ENCODE assay signal across 13 cellular contexts in genomic region chr14:54814076-54814475, GRCh38.
A peak's percentile ranks its signal among the peaks of the same experiment; 100 is the strongest.
DNase-seq lines count a peak whose midpoint lies in the region; ATAC-seq and TF ChIP-seq lines count a peak whose summit lies in the region.
"Had no signal": no experiment of that assay in that cellular context is flagged by ENCODE, and none has a peak within 500 bp of the region (broad histone marks: within the 10 kb centered on the region; RNA-seq: fewer than 3 reads in every experiment).

No MANE protein-coding gene starts in this region.

- no peak overlapping the region for H3K4me3 Mint-ChIP-seq in activated CD4-positive, alpha-beta T cell treated with anti-CD3 and anti-CD28 coated beads for 36 hours
- H3K4me3 Mint-ChIP-seq in activated CD4-positive, alpha-beta T cell treated with anti-CD3 and anti-CD28 coated beads, Interleukin-2, amount 10 ng/mL, durations not matched to agents 7 days and 5 days, result no peak overlapping the region
- H3K4me3 Mint-ChIP-seq: nephron; T-helper 2 cell treated with Interferon-gamma antibody and Interleukin-4, amounts not matched to agents 5 μg/mL and 100 μg/mL, for 36 hours had no signal

- H3K4me3 ChIP-seq in Loucy (ENCODE audit: low read length, poor library complexity, severe bottlenecking) (no peak overlapping the region), brain microvascular endothelial cell (ENCODE audit: low read depth, low read length) (no peak overlapping the region)
- H3K4me3 ChIP-seq: heart right ventricle had no signal

- no peaks in the 10 kb centered on the region for H3F3A ChIP-seq in Loucy (ENCODE audit: low read depth)

- in situ Hi-C loops in brain microvascular endothelial cell (cut with HindIII; ENCODE audit: low pct_ligation_motif_present, low sequenced_read_pairs), result no loop called here

- no peaks in the 10 kb centered on the region for H3K9me3 ChIP-seq in Loucy (ENCODE audit: insufficient read depth, low read depth, low read length)
- H3K9me3 ChIP-seq: heart right ventricle had no signal

- H3K27me3 Mint-ChIP-seq in activated CD4-positive, alpha-beta T cell treated with anti-CD3 and anti-CD28 coated beads for 36 hours, result no peaks in the 10 kb centered on the region
- peaks cover 7% of the 10 kb centered on the region for H3K27me3 Mint-ChIP-seq in activated CD4-positive, alpha-beta T cell treated with anti-CD3 and anti-CD28 coated beads, Interleukin-2, amount 10 ng/mL, durations not matched to agents 7 days and 5 days

- CTCF ChIA-PET in activated CD4-positive, alpha-beta T cell treated with anti-CD3 and anti-CD28 coated beads for 36 hours (lab: Charles Lee), result interaction anchor here (0.6 to 2.0 kb wide), 13 partner anchors 9 to 374 kb away, joined by 3 to 9 read pairs (median 3); no protein-coding TSS in a partner anchor
- CTCF ChIA-PET in activated CD4-positive, alpha-beta T cell treated with anti-CD3 and anti-CD28 coated beads, Interleukin-2, amount 10 ng/mL, durations not matched to agents 7 days and 5 days (lab: Charles Lee), result interaction anchor here (0.6 to 1.3 kb wide), 4 partner anchors 17 to 40 kb away, joined by 3 to 6 read pairs (median 4); no protein-coding TSS in a partner anchor

- intact Hi-C loops in activated CD4-positive, alpha-beta T cell treated with anti-CD3 and anti-CD28 coated beads for 36 hours (cut with DNase I, micrococcal nuclease), result no loop called here
- intact Hi-C loops in head of caudate nucleus (cut with DNase I), result no loop called here

- no peak overlapping the region for H3K27ac Mint-ChIP-seq in activated CD4-positive, alpha-beta T cell treated with anti-CD3 and anti-CD28 coated beads for 36 hours
- no peak overlapping the region for H3K27ac Mint-ChIP-seq in activated CD4-positive, alpha-beta T cell treated with anti-CD3 and anti-CD28 coated beads, Interleukin-2, amount 10 ng/mL, durations not matched to agents 7 days and 5 days
- H3K27ac Mint-ChIP-seq: nephron; T-helper 2 cell treated with Interferon-gamma antibody and Interleukin-4, amounts not matched to agents 5 μg/mL and 100 μg/mL, for 36 hours had no signal

- peak; percentile 72 for ATAC-seq in activated CD4-positive, alpha-beta T cell treated with anti-CD3 and anti-CD28 coated beads for 36 hours
- ATAC-seq in GM21528 (IDR thresholded peaks at IDR 0.05; ENCODE audit: low FRiP score, unreplicated experiment) (no peak), GM19351 (IDR thresholded peaks at IDR 0.05; ENCODE audit: unreplicated experiment) (no peak)
- ATAC-seq: heart right ventricle had no signal

- H3K36me3 Mint-ChIP-seq in activated CD4-positive, alpha-beta T cell treated with anti-CD3 and anti-CD28 coated beads for 36 hours (ENCODE audit: low read depth), result no peaks in the 10 kb centered on the region
- no peaks in the 10 kb centered on the region for H3K36me3 Mint-ChIP-seq in activated CD4-positive, alpha-beta T cell treated with anti-CD3 and anti-CD28 coated beads, Interleukin-2, amount 10 ng/mL, durations not matched to agents 7 days and 5 days (ENCODE audit: low read depth)

- no peak overlapping the region for H3K9ac ChIP-seq in Loucy (ENCODE audit: low read depth, low read length, poor library complexity, severe bottlenecking)

- no peaks in the 10 kb centered on the region for H4K20me1 ChIP-seq in Loucy (ENCODE audit: insufficient read depth, low read length, poor library complexity, severe bottlenecking)

- no peak overlapping the region for H3K4me2 ChIP-seq in Loucy (ENCODE audit: low read depth, low read length, poor library complexity, severe bottlenecking)

- H3K9me3 Mint-ChIP-seq in activated CD4-positive, alpha-beta T cell treated with anti-CD3 and anti-CD28 coated beads for 36 hours (ENCODE audit: low read depth), result no peaks in the 10 kb centered on the region
- no peaks in the 10 kb centered on the region for H3K9me3 Mint-ChIP-seq in activated CD4-positive, alpha-beta T cell treated with anti-CD3 and anti-CD28 coated beads, Interleukin-2, amount 10 ng/mL, durations not matched to agents 7 days and 5 days
- H3K9me3 Mint-ChIP-seq: nephron; T-helper 2 cell treated with Interferon-gamma antibody and Interleukin-4, amounts not matched to agents 5 μg/mL and 100 μg/mL, for 36 hours had no signal

- TF ChIP-seq CTCF in Loucy (conservative IDR thresholded peaks at IDR 0.05; ENCODE audit: low read length) (peak; percentile 58), brain microvascular endothelial cell (IDR thresholded peaks at IDR 0.05; ENCODE audit: low read depth, low read length, missing control alignments) (peak; percentile 35)

- H3K9me2 ChIP-seq in Loucy (replicated peaks; ENCODE audit: low read depth, low read length), result no peaks in the 10 kb centered on the region

- POLR2A ChIA-PET in activated CD4-positive, alpha-beta T cell treated with anti-CD3 and anti-CD28 coated beads for 36 hours (lab: Charles Lee), result no interaction called here
- POLR2A ChIA-PET in activated CD4-positive, alpha-beta T cell treated with anti-CD3 and anti-CD28 coated beads, Interleukin-2, amount 10 ng/mL, durations not matched to agents 7 days and 5 days (lab: Charles Lee), result no interaction called here

- H3K36me3 ChIP-seq in Loucy (ENCODE audit: insufficient read depth, low read length), result no peaks in the 10 kb centered on the region
- no peaks in the 10 kb centered on the region for H3K36me3 ChIP-seq in brain microvascular endothelial cell (replicated peaks)
- H3K36me3 ChIP-seq: heart right ventricle had no signal

- no peak overlapping the region for H2AFZ ChIP-seq in Loucy (ENCODE audit: low read length)

- peak; percentile 77 for DNase-seq in activated CD4-positive, alpha-beta T cell treated with anti-CD3 and anti-CD28 coated beads for 36 hours
- no peak for DNase-seq in activated CD4-positive, alpha-beta T cell treated with anti-CD3 and anti-CD28 coated beads, Interleukin-2, amount 10 ng/mL, durations not matched to agents 7 days and 5 days
- DNase-seq in brain microvascular endothelial cell (no peak), head of caudate nucleus (no peak)
- DNase-seq in stimulated activated CD4-positive, alpha-beta T cell treated with anti-CD3 and anti-CD28 coated beads, Interleukin-4, amount 100 ng/mL, for 1 hour, result peak; percentile 19
- DNase-seq: aorta, heart right ventricle, NCI-H2081 had no signal

- peaks cover 6% of the 10 kb centered on the region for H3K4me1 Mint-ChIP-seq in activated CD4-positive, alpha-beta T cell treated with anti-CD3 and anti-CD28 coated beads for 36 hours
- H3K4me1 Mint-ChIP-seq in activated CD4-positive, alpha-beta T cell treated with anti-CD3 and anti-CD28 coated beads, Interleukin-2, amount 10 ng/mL, durations not matched to agents 7 days and 5 days, result no peaks in the 10 kb centered on the region

- no peaks in the 10 kb centered on the region for H3K4me1 ChIP-seq in Loucy (ENCODE audit: insufficient read depth, low read length, poor library complexity, severe bottlenecking)
- H3K4me1 ChIP-seq: heart right ventricle had no signal

- H3K27ac ChIP-seq in brain microvascular endothelial cell, result no peak overlapping the region
- H3K27ac ChIP-seq: heart right ventricle had no signal

- H3K79me2 ChIP-seq in Loucy (ENCODE audit: insufficient read depth, low read length), result no peaks in the 10 kb centered on the region

- no peaks in the 10 kb centered on the region for H3K27me3 ChIP-seq in Loucy (ENCODE audit: insufficient read depth, low read length, poor library complexity, severe bottlenecking)
- no peaks in the 10 kb centered on the region for H3K27me3 ChIP-seq in brain microvascular endothelial cell (replicated peaks)
- H3K27me3 ChIP-seq: heart right ventricle had no signal

Comparison
In these comparisons a context has a peak if more than half of its experiments do, and no peak if none do; other contexts are left out.
1. DNase-seq: peak in activated CD4-positive, alpha-beta T cell treated with anti-CD3 and anti-CD28 coated beads for 36 hours (single experiment) and stimulated activated CD4-positive, alpha-beta T cell treated with anti-CD3 and anti-CD28 coated beads, Interleukin-4, amount 100 ng/mL, for 1 hour (single experiment); none in activated CD4-positive, alpha-beta T cell treated with anti-CD3 and anti-CD28 coated beads, Interleukin-2, amount 10 ng/mL, durations not matched to agents 7 days and 5 days (single experiment), brain microvascular endothelial cell (single experiment) and head of caudate nucleus (0 of 42).